10 cellular contexts compared by ENCODE assay signal in the genomic region with DNA sequence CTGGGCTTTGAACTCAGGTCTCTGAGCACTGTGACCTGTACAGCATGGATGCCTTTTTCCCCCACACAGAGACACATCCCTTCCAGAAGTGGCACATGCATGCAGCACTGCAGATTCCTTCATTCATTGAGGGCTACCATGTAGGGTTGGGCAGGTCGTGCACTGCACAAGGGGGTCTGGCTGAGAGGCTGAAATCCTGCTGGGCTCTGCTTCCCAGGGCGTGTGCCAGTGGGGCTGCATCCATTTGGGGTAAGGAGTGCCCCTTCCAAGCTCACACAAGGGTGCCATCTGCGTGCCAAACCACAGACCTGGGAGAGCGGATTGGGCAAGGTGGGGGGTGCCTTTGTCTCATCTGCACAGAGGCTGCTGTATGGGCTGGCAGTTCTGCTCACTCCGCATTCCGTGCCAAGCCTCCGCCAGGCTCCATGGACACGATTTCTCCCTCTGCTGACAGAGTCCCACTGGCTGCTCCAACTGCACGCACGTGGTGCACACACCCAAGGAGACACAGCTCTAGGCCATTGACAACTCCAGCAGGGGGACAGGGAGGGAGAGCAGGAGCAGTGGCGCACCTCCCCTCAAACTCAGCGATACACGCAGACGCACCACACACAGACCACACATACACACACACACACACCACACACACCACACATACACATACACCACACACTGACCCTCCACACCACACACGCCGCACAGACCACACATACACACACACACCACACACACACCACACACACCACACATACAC. TPM values are rescaled to one million over a fixed set of nuclear protein-coding genes. Genes with fewer than 3 reads are reported as not detected.
DNase-seq lines count a peak whose midpoint lies in the region; ATAC-seq, FAIRE-seq and TF ChIP-seq lines count a peak whose summit lies in the region.
"Had no signal": no experiment of that assay in that cellular context is flagged by ENCODE, and none has a peak within 500 bp of the region (broad histone marks: within the 10 kb centered on the region; RNA-seq: fewer than 3 reads in every experiment).

No MANE protein-coding gene starts in this region.

- H2AK5ac ChIP-seq in neuronal stem cell (ENCODE audit: low read depth, low read length), result no peak overlapping the region

- H3K79me2 ChIP-seq in GM23248 (ENCODE audit: insufficient read depth), result no peaks in the 10 kb centered on the region

- peak overlapping the region; percentile 35 for H3K18ac ChIP-seq in neuronal stem cell (ENCODE audit: low read length)

- H3K23ac ChIP-seq in neuronal stem cell (ENCODE audit: low read depth, low read length, poor library complexity), result peak overlapping the region; percentile 80

- no peaks in the 10 kb centered on the region for H3K9me3 ChIP-seq in GM23248 (ENCODE audit: low read depth)
- H3K9me3 ChIP-seq in neuronal stem cell (replicated peaks in 1 of 2; ENCODE audit: control insufficient read depth in 2 of 2, insufficient read depth in 1 of 2, low read depth in 1 of 2, low read length in 2 of 2), result peaks cover 0 to 2% of the 10 kb centered on the region in 2 donors
- no peaks in the 10 kb centered on the region for H3K9me3 ChIP-seq in stomach

- H3K9me2 ChIP-seq in GM23248 (ENCODE audit: insufficient read depth), result no peaks in the 10 kb centered on the region

- TF ChIP-seq CTCF in bronchial epithelial cell (IDR thresholded peaks at IDR 0.05; ENCODE audit: insufficient read depth, low read length, severe bottlenecking) (peak; percentile 15), stomach (IDR thresholded peaks at IDR 0.05) (no peak)

- peak; percentile 89 for FAIRE-seq in bronchial epithelial cell (lab: Jason Lieb, UNC)

- peak overlapping the region; percentile 30 for H2BK12ac ChIP-seq in neuronal stem cell (ENCODE audit: low read length)

- H3K4ac ChIP-seq in neuronal stem cell (ENCODE audit: low read length), result no peak overlapping the region

- H3K27me3 ChIP-seq in GM23248 (replicated peaks; ENCODE audit: insufficient read depth), result peaks cover 42% of the 10 kb centered on the region
- H3K27me3 ChIP-seq in bronchial epithelial cell (ENCODE audit: control insufficient read depth, insufficient read depth, low read length), result peaks cover 25% of the 10 kb centered on the region
- H3K27me3 ChIP-seq in neuronal stem cell (ENCODE audit: control insufficient read depth in 3 of 3, insufficient read depth in 3 of 3, low read depth in 1 of 3, low read length in 3 of 3), result peaks cover 23 to 89% (median 45%) of the 10 kb centered on the region in 3 experiments
- peaks cover 27 to 89% (median 56%) of the 10 kb centered on the region in 3 donors for H3K27me3 ChIP-seq in stomach

- H3K9me3 Mint-ChIP-seq in activated CD4-positive, alpha-beta memory T cell treated with anti-CD3 and anti-CD28 coated beads for 36 hours, result no peaks in the 10 kb centered on the region

- H3K9ac ChIP-seq in GM23248 (no peak overlapping the region), neuronal stem cell (ENCODE audit: low read depth, low read length, poor library complexity) (peak overlapping the region; percentile 78)

- H3K36me3 ChIP-seq in GM23248 (ENCODE audit: low read depth) (no peaks in the 10 kb centered on the region), bronchial epithelial cell (ENCODE audit: control insufficient read depth, insufficient read depth, low read length) (no peaks in the 10 kb centered on the region), neuronal stem cell (replicated peaks in 1 of 2; ENCODE audit: control insufficient read depth in 2 of 2, insufficient read depth in 2 of 2, low read length in 2 of 2) (no peaks in the 10 kb centered on the region), stomach (no peaks in the 10 kb centered on the region)

- TF ChIP-seq POLR2A in stomach (IDR thresholded peaks at IDR 0.05), result no peak

- peaks cover 42% of the 10 kb centered on the region for H3K27me3 Mint-ChIP-seq in activated CD4-positive, alpha-beta memory T cell treated with anti-CD3 and anti-CD28 coated beads for 36 hours

- no peak overlapping the region for H2BK120ac ChIP-seq in neuronal stem cell (ENCODE audit: low read depth, low read length)

- ATAC-seq in HG03439 (IDR thresholded peaks at IDR 0.05; ENCODE audit: unreplicated experiment) (no peak), HG03097 (IDR thresholded peaks at IDR 0.05; ENCODE audit: low FRiP score, unreplicated experiment) (no peak)

- no peak overlapping the region for H3K4me3 ChIP-seq in GM23248
- no peak overlapping the region for H3K4me3 ChIP-seq in bronchial epithelial cell (ENCODE audit: low read depth, low read length)
- H3K4me3 ChIP-seq in neuronal stem cell (ENCODE audit: low read length in 2 of 2), result no peak overlapping the region
- H3K4me3 ChIP-seq in stomach, result no peak overlapping the region

- no peaks in the 10 kb centered on the region for H4K20me1 ChIP-seq in GM23248 (ENCODE audit: insufficient read depth)

- H2AFZ ChIP-seq in GM23248 (no peak overlapping the region), neuronal stem cell (ENCODE audit: low read length) (no peak overlapping the region)

- no peak overlapping the region for H4K8ac ChIP-seq in neuronal stem cell (ENCODE audit: low read depth, low read length)

- POLR2A ChIA-PET in activated CD4-positive, alpha-beta memory T cell treated with anti-CD3 and anti-CD28 coated beads for 36 hours (lab: Charles Lee), result interaction anchor here (0.6 kb wide), 1 partner anchor 1280 kb away, joined by 3 read pairs; no protein-coding TSS in a partner anchor

- no peak overlapping the region for H3K27ac Mint-ChIP-seq in activated CD4-positive, alpha-beta memory T cell treated with anti-CD3 and anti-CD28 coated beads for 36 hours

- H3F3A ChIP-seq in GM23248 (ENCODE audit: insufficient read depth), result no peaks in the 10 kb centered on the region; the same call in 1 of the 2 replicates

- intact Hi-C loops in activated CD4-positive, alpha-beta memory T cell treated with anti-CD3 and anti-CD28 coated beads for 36 hours (cut with micrococcal nuclease), result no loop called here
- intact Hi-C loops in stomach (cut with DNase I; ENCODE audit: low total_unique reads), result no loop called here

- H3K27ac ChIP-seq in GM23248, result no peak overlapping the region
- H3K27ac ChIP-seq in neuronal stem cell (replicated peaks; ENCODE audit: low read length), result no peak overlapping the region
- no peak overlapping the region for H3K27ac ChIP-seq in stomach

- peak; percentile 82 for DNase-seq in GM23248
- peak; percentile 22 for DNase-seq in NCI-H2107 treated with DMSO at 0.1 percent for 48 hours (lab: John Stamatoyannopoulos, UW; ENCODE audit: unreplicated experiment)
- DNase-seq in bronchial epithelial cell (ENCODE audit: low read depth), result peak; percentile 50
- DNase-seq in neuronal stem cell (ENCODE audit: low spot score), result no peak
- no peak for DNase-seq in activated CD4-positive, alpha-beta memory T cell treated with anti-CD3 and anti-CD28 coated beads for 36 hours
- no peak for DNase-seq in stomach

- H3K14ac ChIP-seq in neuronal stem cell (ENCODE audit: low read length), result peak overlapping the region; percentile 71

- H3K4me3 Mint-ChIP-seq in activated CD4-positive, alpha-beta memory T cell treated with anti-CD3 and anti-CD28 coated beads for 36 hours, result no peak overlapping the region

- H3K4me1 ChIP-seq in GM23248 (ENCODE audit: insufficient read depth) (no peaks in the 10 kb centered on the region), neuronal stem cell (ENCODE audit: control insufficient read depth in 2 of 2, insufficient read depth in 1 of 2, low read depth in 1 of 2, low read length in 2 of 2) (peaks cover 14 to 23% of the 10 kb centered on the region in 2 donors), stomach (peaks cover 16 to 27% (median 23%) of the 10 kb centered on the region in 4 donors)

- in situ Hi-C loops in GM23248 (cut with MboI), result no loop called here

- CTCF ChIA-PET in activated CD4-positive, alpha-beta memory T cell treated with anti-CD3 and anti-CD28 coated beads for 36 hours (lab: Charles Lee), result no interaction called here

- H4K91ac ChIP-seq in neuronal stem cell (ENCODE audit: low read depth, low read length, poor library complexity), result no peak overlapping the region

- H3K4me1 Mint-ChIP-seq in activated CD4-positive, alpha-beta memory T cell treated with anti-CD3 and anti-CD28 coated beads for 36 hours (ENCODE audit: low read depth), result peaks cover 7% of the 10 kb centered on the region

- H3K36me3 Mint-ChIP-seq in activated CD4-positive, alpha-beta memory T cell treated with anti-CD3 and anti-CD28 coated beads for 36 hours, result no peaks in the 10 kb centered on the region

- H3K4me2 ChIP-seq in GM23248 (ENCODE audit: unreplicated experiment), result no peak overlapping the region
- no peak overlapping the region for H3K4me2 ChIP-seq in neuronal stem cell (ENCODE audit: insufficient read depth, low read length, poor library complexity, severe bottlenecking)

- no peak overlapping the region for H2BK5ac ChIP-seq in neuronal stem cell (ENCODE audit: low read length)

- WGBS in GM23248 (ENCODE audit: low coverage in 1 of 2, low lambda C conversion rate in 2 of 2, missing lambda C conversion rate in 2 of 2), 2 experiments, result 3 to 5% methylated on average over 13 to 16 of the region's 16 CpGs
- WGBS in neuronal stem cell (ENCODE audit: extremely low coverage in 2 of 2, insufficient read length in 2 of 2, insufficient replicate concordance in 1 of 2), 2 donors, result no CpG with 5 or more reads among the region's 16 CpGs
- 27 to 38% (median 28%) methylated on average over 11 to 16 of the region's 16 CpGs for WGBS in stomach, 5 donors

- H3K79me1 ChIP-seq in neuronal stem cell (ENCODE audit: low read depth, low read length), result peaks cover 2% of the 10 kb centered on the region

- no peak for TF ChIP-seq EP300 in stomach (IDR thresholded peaks at IDR 0.05)

- H2BK15ac ChIP-seq in neuronal stem cell (ENCODE audit: low read length), result peak overlapping the region; percentile 3

RNA-seq across cellular contexts. Expression of a gene that starts 4.5 kb away (rescaled TPM):
- not detected in 2 replicates for total RNA-seq in GM23248 (2014; rRNA removed; shearing (Covaris generic))
- polyA plus RNA-seq in GM23248 (2016; fragmentation: Nextera tagmentation; extraction: Ambion mirVana), result not detected in 2 replicates
- total RNA-seq in bronchial epithelial cell, result not detected in 2 replicates
- polyA plus RNA-seq in neuronal stem cell (2013, experiment 1 of 2), result 0.33 TPM
- polyA plus RNA-seq in neuronal stem cell (2013, experiment 2 of 2), result 0.30 TPM
- not detected for total RNA-seq in activated CD4-positive, alpha-beta memory T cell treated with anti-CD3 and anti-CD28 coated beads for 36 hours
- not detected for total RNA-seq in stomach
- polyA plus RNA-seq in stomach, result not detected
- total RNA-seq: lung microvascular endothelial cell had no signal

RNA-seq across cellular contexts. Expression of a gene that starts 13.8 kb away (rescaled TPM):
- 103 and 116 TPM in 2 replicates for total RNA-seq in GM23248 (2014; rRNA removed; shearing (Covaris generic))
- 34.0 and 35.3 TPM in 2 replicates for polyA plus RNA-seq in GM23248 (2016; fragmentation: Nextera tagmentation; extraction: Ambion mirVana)
- 33.2 and 33.3 TPM in 2 replicates for total RNA-seq in bronchial epithelial cell
- polyA plus RNA-seq in neuronal stem cell (2013, experiment 1 of 2), result 26.8 TPM
- 26.2 TPM for polyA plus RNA-seq in neuronal stem cell (2013, experiment 2 of 2)
- total RNA-seq in activated CD4-positive, alpha-beta memory T cell treated with anti-CD3 and anti-CD28 coated beads for 36 hours, result 10 to 100 TPM; 24.6 to 24.7 TPM
- 100 to 1,000 TPM in 1 of 5 donors, 10 to 100 TPM in 4; 19.8 to 348 (median 63.6) TPM for total RNA-seq in stomach
- 10 to 100 TPM; 76.7 to 80.5 (median 79.6) TPM for polyA plus RNA-seq in stomach

RNA-seq across cellular contexts. Expression of a gene that starts 17.0 kb away (rescaled TPM):
- total RNA-seq in GM23248 (2014; rRNA removed; shearing (Covaris generic)), result not detected in 2 replicates
- polyA plus RNA-seq in GM23248 (2016; fragmentation: Nextera tagmentation; extraction: Ambion mirVana) (not detected in 2 replicates), stomach (under 1 TPM in 1 of 3 donors, not detected in 2; 0.23 TPM)
- total RNA-seq in bronchial epithelial cell (not detected in 2 replicates), stomach (not detected)
- polyA plus RNA-seq in neuronal stem cell (2013, experiment 1 of 2), result 2.1 TPM
- 2.3 TPM for polyA plus RNA-seq in neuronal stem cell (2013, experiment 2 of 2)
- total RNA-seq in activated CD4-positive, alpha-beta memory T cell treated with anti-CD3 and anti-CD28 coated beads for 36 hours, result not detected
- total RNA-seq: lung microvascular endothelial cell, subcutaneous adipose tissue had no signal

RNA-seq across cellular contexts. Expression of a gene that starts 28.8 kb away (rescaled TPM):
- 1.7 and 4.3 TPM in 2 replicates for total RNA-seq in GM23248 (2014; rRNA removed; shearing (Covaris generic))
- polyA plus RNA-seq in GM23248 (2016; fragmentation: Nextera tagmentation; extraction: Ambion mirVana), result 1.1 TPM in 2 replicates
- total RNA-seq in bronchial epithelial cell, result 0.79 and 1.0 TPM in 2 replicates
- polyA plus RNA-seq in neuronal stem cell (2013, experiment 1 of 2), result 8.4 TPM
- 8.7 TPM for polyA plus RNA-seq in neuronal stem cell (2013, experiment 2 of 2)
- 1 to 10 TPM; 5.8 to 6.9 TPM for total RNA-seq in activated CD4-positive, alpha-beta memory T cell treated with anti-CD3 and anti-CD28 coated beads for 36 hours
- total RNA-seq in stomach, result 10 to 100 TPM in 1 of 5 donors, 1 to 10 TPM in 3, under 1 TPM in 1; 0.58 to 16.1 (median 5.7) TPM
- 1 to 10 TPM; 2.0 to 7.2 (median 4.3) TPM for polyA plus RNA-seq in stomach

RNA-seq across cellular contexts. Expression of a gene that starts 37.4 kb away (rescaled TPM):
- 13.4 and 13.9 TPM in 2 replicates for total RNA-seq in GM23248 (2014; rRNA removed; shearing (Covaris generic))
- polyA plus RNA-seq in GM23248 (2016; fragmentation: Nextera tagmentation; extraction: Ambion mirVana) (11.1 and 12.0 TPM in 2 replicates), stomach (10 to 100 TPM in 2 of 3 donors, 1 to 10 TPM in 1; 8.7 to 22.1 (median 14.4) TPM)
- total RNA-seq in bronchial epithelial cell (2.4 and 3.5 TPM in 2 replicates), stomach (1 to 10 TPM in 2 of 5 donors, not detected in 3; 4.3 to 6.4 TPM)
- 117 TPM for polyA plus RNA-seq in neuronal stem cell (2013, experiment 1 of 2)
- polyA plus RNA-seq in neuronal stem cell (2013, experiment 2 of 2), result 115 TPM
- 10 to 100 TPM in 1 of 2 experiments, 1 to 10 TPM in 1; 8.5 to 12.9 TPM for total RNA-seq in activated CD4-positive, alpha-beta memory T cell treated with anti-CD3 and anti-CD28 coated beads for 36 hours

Comparison
In these comparisons a context has a peak if more than half of its experiments do, and no peak if none do; other contexts are left out.
1. DNase-seq: peak in GM23248 (single experiment), NCI-H2107 treated with DMSO at 0.1 percent for 48 hours (single experiment) and bronchial epithelial cell (single experiment); none in neuronal stem cell (single experiment), activated CD4-positive, alpha-beta memory T cell treated with anti-CD3 and anti-CD28 coated beads for 36 hours (single experiment) and stomach (single experiment).